In the genomic region with DNA sequence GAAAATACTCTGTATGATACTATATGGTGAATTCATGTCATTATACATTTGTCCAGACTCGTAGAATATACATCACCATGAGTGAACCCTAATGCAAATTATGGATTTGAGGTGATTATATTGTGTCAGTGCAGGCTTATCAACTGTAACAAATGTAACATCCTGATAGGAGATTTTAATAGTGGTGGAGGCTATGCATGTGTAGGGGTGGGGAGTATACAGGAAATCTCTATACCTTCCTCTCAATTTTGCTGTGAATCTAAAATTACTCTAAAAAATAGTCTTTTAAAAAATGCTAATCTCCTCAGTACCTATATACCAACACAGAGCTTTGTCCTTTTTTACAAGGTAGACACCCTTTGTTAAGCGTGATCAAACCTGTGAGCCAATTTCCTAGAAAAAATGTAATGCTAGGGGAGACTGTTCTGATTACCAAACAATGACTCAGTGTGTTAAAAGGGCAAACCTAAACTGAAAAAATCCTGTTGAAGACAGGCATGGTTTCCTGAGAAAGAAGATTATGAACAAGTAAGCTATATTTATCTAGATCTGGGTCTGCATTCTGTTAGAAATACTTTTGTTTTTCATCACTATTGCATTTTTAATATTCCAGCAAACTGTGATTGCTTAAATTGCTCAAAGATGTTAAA, we compare ENCODE assay signal across 10 cellular contexts.
DNase-seq lines count a peak whose midpoint lies in the region; ATAC-seq and TF ChIP-seq lines count a peak whose summit lies in the region.
"Had no signal": no experiment of that assay in that cellular context is flagged by ENCODE, and none has a peak within 500 bp of the region (broad histone marks: within the 10 kb centered on the region; RNA-seq: fewer than 3 reads in every experiment).

No MANE protein-coding gene starts in this region.

- peaks cover 21% of the 10 kb centered on the region for H3K4me1 Mint-ChIP-seq in activated T-helper 17 cell treated with anti-CD3 and anti-CD28 coated beads, Interleukin-2, amount 50 U/mL, for 72 hours

- peaks cover 0 to 24% (median 7%) of the 10 kb centered on the region in 4 donors for H3K4me1 ChIP-seq in tibial nerve

- no peak for TF ChIP-seq EP300 in tibial nerve (IDR thresholded peaks at IDR 0.05)

- no peak for TF ChIP-seq POLR2A in tibial nerve (IDR thresholded peaks at IDR 0.05)

- TF ChIP-seq CTCF in AG10803 (conservative IDR thresholded peaks at IDR 0.05; ENCODE audit: low read length) (no peak), HFF-Myc (IDR thresholded peaks at IDR 0.05; ENCODE audit: low read depth, low read length, missing control alignments) (no peak), tibial nerve (IDR thresholded peaks at IDR 0.05) (no peak)

- peak; percentile 80 for DNase-seq in AG10803 (ENCODE audit: low read depth)
- peak; percentile 53 for DNase-seq in HFF-Myc (ENCODE audit: extremely low read depth, low read depth)
- DNase-seq in iris pigment epithelial cell (ENCODE audit: low read depth): peak; percentile 92
- DNase-seq in tibial nerve (ENCODE audit: low spot score in 2 of 2): no peak
- DNase-seq in SKM-1 (lab: John Stamatoyannopoulos, UW; ENCODE audit: unreplicated experiment): no peak
- DNase-seq: RPMI8226 had no signal

- H3K27ac ChIP-seq in tibial nerve: no peak overlapping the region

- ATAC-seq in activated T-helper 17 cell treated with anti-CD3 and anti-CD28 coated beads, Interleukin-2, amount 50 U/mL, for 72 hours (replicated peaks): peak; percentile 91
- no peak for ATAC-seq in GM18873 (IDR thresholded peaks at IDR 0.05; ENCODE audit: low FRiP score, unreplicated experiment)
- no peak for ATAC-seq in GM18502 (IDR thresholded peaks at IDR 0.05; ENCODE audit: poor library complexity, unreplicated experiment)

- WGBS in tibial nerve, 2 donors: 83 to 96% methylated on average over 2 of the region's 2 CpGs

- peak overlapping the region; percentile 61 for H3K4me3 Mint-ChIP-seq in activated T-helper 17 cell treated with anti-CD3 and anti-CD28 coated beads, Interleukin-2, amount 50 U/mL, for 72 hours
- H3K4me3 Mint-ChIP-seq: memory B cell had no signal

- H3K27me3 ChIP-seq in tibial nerve: no peaks in the 10 kb centered on the region

- H3K4me3 ChIP-seq in AG10803 (ENCODE audit: low read length) (no peak overlapping the region), HFF-Myc (replicated peaks; ENCODE audit: low read depth, low read length) (no peak overlapping the region), tibial nerve (no peak overlapping the region)

- no peaks in the 10 kb centered on the region for H3K27me3 Mint-ChIP-seq in activated T-helper 17 cell treated with anti-CD3 and anti-CD28 coated beads, Interleukin-2, amount 50 U/mL, for 72 hours

- no peaks in the 10 kb centered on the region for H3K9me3 ChIP-seq in tibial nerve

- H3K9me3 Mint-ChIP-seq in activated T-helper 17 cell treated with anti-CD3 and anti-CD28 coated beads, Interleukin-2, amount 50 U/mL, for 72 hours: peaks cover 8% of the 10 kb centered on the region
- H3K9me3 Mint-ChIP-seq: memory B cell had no signal

- peak overlapping the region; percentile 46 for H3K27ac Mint-ChIP-seq in activated T-helper 17 cell treated with anti-CD3 and anti-CD28 coated beads, Interleukin-2, amount 50 U/mL, for 72 hours
- H3K27ac Mint-ChIP-seq: memory B cell had no signal

- no peaks in the 10 kb centered on the region for H3K36me3 ChIP-seq in tibial nerve

- H3K36me3 Mint-ChIP-seq in activated T-helper 17 cell treated with anti-CD3 and anti-CD28 coated beads, Interleukin-2, amount 50 U/mL, for 72 hours (ENCODE audit: low read depth): no peaks in the 10 kb centered on the region
- H3K36me3 Mint-ChIP-seq: memory B cell had no signal

Comparison
In these comparisons a context has a peak if more than half of its experiments do, and no peak if none do; other contexts are left out.
1. DNase-seq: peak in AG10803 (single experiment), HFF-Myc (single experiment) and iris pigment epithelial cell (single experiment); none in tibial nerve (0 of 2) and SKM-1 (single experiment).